20 cellular contexts compared by ENCODE assay signal in the genomic region with DNA sequence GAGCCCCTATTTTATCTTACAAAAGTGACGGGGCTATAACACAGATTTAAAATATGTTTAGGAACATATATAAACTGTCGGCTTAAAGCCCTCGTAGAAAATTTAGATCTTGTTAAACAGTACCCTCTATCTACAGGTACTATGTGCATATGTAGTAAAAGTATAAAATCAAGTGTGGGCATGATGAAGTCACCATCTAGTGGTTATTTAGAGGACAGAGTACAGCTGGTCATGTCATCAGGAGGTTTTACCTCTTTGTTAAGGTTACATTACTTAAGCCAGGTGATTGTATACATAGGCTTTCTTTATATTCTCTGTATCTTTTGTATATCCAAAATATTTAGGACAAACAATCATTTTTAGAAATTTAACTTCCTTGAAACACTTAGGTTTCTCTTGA. TPM values are rescaled to one million over a fixed set of nuclear protein-coding genes. Genes with fewer than 3 reads are reported as not detected.
DNase-seq lines count a peak whose midpoint lies in the region; ATAC-seq, FAIRE-seq and TF ChIP-seq lines count a peak whose summit lies in the region.
"Had no signal": no experiment of that assay in that cellular context is flagged by ENCODE, and none has a peak within 500 bp of the region (broad histone marks: within the 10 kb centered on the region; RNA-seq: fewer than 3 reads in every experiment).

No MANE protein-coding gene starts in this region.

- TF ChIP-seq CTCF in BE2C (IDR thresholded peaks at IDR 0.05; ENCODE audit: low read depth, low read length) (0 out of 2 replicates have a peak, but pooled peaks have one; percentile 8), HFFc6 (IDR thresholded peaks at IDR 0.05) (peak; percentile 29; the same call in 1 of the 2 replicates), K562 (IDR thresholded peaks at IDR 0.05 in 2 of 3, conservative IDR thresholded peaks at IDR 0.05 in 1 of 3; ENCODE audit: insufficient read depth in 2 of 3, low read depth in 1 of 3, low read length in 3 of 3) (no peak), HepG2 (CRISPR knock-in tag; IDR thresholded peaks at IDR 0.05) (0 out of 2 replicates have a peak, but pooled peaks have one; percentile 14), brain microvascular endothelial cell (IDR thresholded peaks at IDR 0.05; ENCODE audit: low read depth, low read length, missing control alignments) (no peak)

- H4K20me1 ChIP-seq in K562 (replicated peaks; ENCODE audit: control insufficient read depth, insufficient read depth, low read length) (no peaks in the 10 kb centered on the region), HepG2 (ENCODE audit: insufficient read depth, low read length) (no peaks in the 10 kb centered on the region)

- H3K4me1 ChIP-seq in BE2C (no peaks in the 10 kb centered on the region), K562 (replicated peaks in 1 of 2; ENCODE audit: control insufficient read depth in 2 of 2, insufficient read depth in 2 of 2, low read length in 2 of 2) (no peaks in the 10 kb centered on the region), HepG2 (ENCODE audit: insufficient read depth, low read length) (no peaks in the 10 kb centered on the region)
- H3K4me1 ChIP-seq: Peyer's patch had no signal

- H3K4me3 ChIP-seq in BE2C (ENCODE audit: low read depth, low read length): no peak overlapping the region
- H3K4me3 ChIP-seq in K562: no peak overlapping the region
- H3K4me3 ChIP-seq in HepG2 (replicated peaks in 1 of 3; ENCODE audit: insufficient read depth in 1 of 3, low read depth in 2 of 3, low read length in 3 of 3): no peak overlapping the region
- no peak overlapping the region for H3K4me3 ChIP-seq in brain microvascular endothelial cell (ENCODE audit: low read depth, low read length)
- H3K4me3 ChIP-seq: GM12878, Peyer's patch had no signal

- H3K9ac ChIP-seq in K562 (ENCODE audit: insufficient read depth in 1 of 2, low read depth in 2 of 2, low read length in 2 of 2): no peak overlapping the region
- no peak overlapping the region for H3K9ac ChIP-seq in HepG2 (ENCODE audit: insufficient read depth, low read depth, low read length)

- BruUV-seq in K562 (replicated peaks; lab: Mats Ljungman, UMichigan): no TSS peak
- BruUV-seq in HepG2 (replicated peaks; lab: Mats Ljungman, UMichigan): no TSS peak

- H3K79me2 ChIP-seq in K562 (ENCODE audit: control insufficient read depth, insufficient read depth, low read length) (peaks cover 10% of the 10 kb centered on the region; the same call in 2 of the 3 replicates), HepG2 (ENCODE audit: insufficient read depth, low read length) (peaks cover 3% of the 10 kb centered on the region)

- H3K27ac ChIP-seq in K562 (ENCODE audit: extremely low read depth, low read depth, low read length) (no peak overlapping the region), HepG2 (ENCODE audit: extremely low read length, insufficient read depth, low read length) (no peak overlapping the region), brain microvascular endothelial cell (no peak overlapping the region)

- 100% methylated on average over 3 of the region's 3 CpGs for WGBS in K562 (ENCODE audit: insufficient coverage, low coverage, missing lambda C conversion rate)
- 96% methylated on average over 3 of the region's 3 CpGs for WGBS in HepG2 (ENCODE audit: low lambda C conversion rate)

- no peak for TF ChIP-seq POLR2A in K562 (conservative IDR thresholded peaks at IDR 0.05)
- TF ChIP-seq POLR2A in HepG2 (IDR thresholded peaks at IDR 0.05; ENCODE audit: insufficient read depth in 1 of 2, low read depth in 2 of 2, low read length in 2 of 2): no peak

- H3K4me1 Mint-ChIP-seq in HFFc6 (ENCODE audit: low read depth): no peaks in the 10 kb centered on the region

- no peak for DNase-seq in BE2C
- no peak for DNase-seq in HFFc6
- no peak for DNase-seq in K562 (ENCODE audit: extremely low read depth in 1 of 4, low spot score in 3 of 4)
- DNase-seq in HepG2 (ENCODE audit: low spot score): no peak
- DNase-seq in brain microvascular endothelial cell: no peak
- DNase-seq in NCI-H2081 treated with DMSO at 0.1 percent for 48 hours (lab: John Stamatoyannopoulos, UW): no peak
- DNase-seq: CD4-positive, alpha-beta memory T cell; DMS79 treated with DMSO at 0.1 percent for 48 hours; GDM1; MV-4-11; NCI-H1436; NCI-H2029; NCI-H510A treated with DMSO at 0.1 percent for 48 hours; Peyer's patch; SHP77 had no signal

- H3K9me3 ChIP-seq in BE2C (no peaks in the 10 kb centered on the region), K562 (replicated peaks; ENCODE audit: control insufficient read depth, insufficient read depth, low read depth, low read length) (no peaks in the 10 kb centered on the region), HepG2 (ENCODE audit: low read length) (no peaks in the 10 kb centered on the region)
- H3K9me3 ChIP-seq: Peyer's patch had no signal

- no peak overlapping the region for H3K27ac Mint-ChIP-seq in HFFc6
- H3K27ac Mint-ChIP-seq: IgD-negative memory B cell had no signal

- in situ Hi-C loops in K562 (cut with MboI): no loop called here
- in situ Hi-C loops in HepG2 (cut with HindIII; ENCODE audit: extremely low pct_ligation_motif_present, low pct_unique_long_range_greater_than_20kb): no loop called here
- in situ Hi-C loops in brain microvascular endothelial cell (cut with HindIII; ENCODE audit: low pct_ligation_motif_present, low sequenced_read_pairs): no loop called here

- no peak overlapping the region for H3K4me3 Mint-ChIP-seq in HFFc6
- H3K4me3 Mint-ChIP-seq: CD4-positive, alpha-beta memory T cell; IgD-negative memory B cell had no signal

- H3K36me3 ChIP-seq in BE2C: peaks cover 92% of the 10 kb centered on the region
- peaks cover 87% of the 10 kb centered on the region for H3K36me3 ChIP-seq in K562 (ENCODE audit: control insufficient read depth, insufficient read depth, low read length)
- H3K36me3 ChIP-seq in HepG2 (replicated peaks in 1 of 2; ENCODE audit: control insufficient read depth in 1 of 2, insufficient read depth in 2 of 2, low read length in 2 of 2): peaks cover 27 to 81% of the 10 kb centered on the region in 2 experiments
- H3K36me3 ChIP-seq in brain microvascular endothelial cell (replicated peaks): peaks cover 81% of the 10 kb centered on the region

- ATAC-seq in K562: no peak
- ATAC-seq in HepG2: peak; percentile 60
- no peak for ATAC-seq in HG03439 (IDR thresholded peaks at IDR 0.05; ENCODE audit: unreplicated experiment)
- no peak for ATAC-seq in GM19397 (IDR thresholded peaks at IDR 0.05; ENCODE audit: unreplicated experiment)
- ATAC-seq: GM12878 had no signal

- peaks cover 2% of the 10 kb centered on the region for H3K27me3 Mint-ChIP-seq in HFFc6 (ENCODE audit: insufficient read depth)
- H3K27me3 Mint-ChIP-seq: CD4-positive, alpha-beta memory T cell; IgD-negative memory B cell had no signal

- H3K27me3 ChIP-seq in BE2C (no peaks in the 10 kb centered on the region), K562 (ENCODE audit: control insufficient read depth in 2 of 2, insufficient read depth in 2 of 2, low read length in 2 of 2) (no peaks in the 10 kb centered on the region), HepG2 (ENCODE audit: control insufficient read depth in 1 of 2, insufficient read depth in 2 of 2, low read length in 2 of 2) (no peaks in the 10 kb centered on the region), brain microvascular endothelial cell (replicated peaks) (no peaks in the 10 kb centered on the region)
- H3K27me3 ChIP-seq: Peyer's patch had no signal

- POLR2A ChIA-PET in K562 (lab: Yijun Ruan, JAX) (interaction anchor here (0.8 to 1.7 kb wide), 3 partner anchors 9 to 21 kb away, joined by 3 to 6 read pairs (median 5); no protein-coding TSS in a partner anchor), HepG2 (lab: Yijun Ruan, JAX) (interaction anchor here (1.1 to 1.4 kb wide), 2 partner anchors 16 to 26 kb away, joined by 4 to 6 read pairs; a partner anchor contains a TSS)

- TF ChIP-seq RAD21 in K562 (CRISPR knock-in tag; conservative IDR thresholded peaks at IDR 0.05 in 1 of 2, IDR thresholded peaks at IDR 0.05 in 1 of 2) (no peak), HepG2 (CRISPR knock-in tag; IDR thresholded peaks at IDR 0.05) (no peak)

- CTCF ChIA-PET in K562 (lab: Yijun Ruan, JAX; ENCODE audit: low intra/inter-chr PET ratio): interaction anchor here (1.6 kb wide), 1 partner anchor 147 kb away, joined by 4 read pairs; no protein-coding TSS in a partner anchor
- CTCF ChIA-PET in HepG2 (lab: Yijun Ruan, JAX; ENCODE audit: low intra/inter-chr PET ratio, low total read pairs): no interaction called here

- no peaks in the 10 kb centered on the region for H3K9me3 Mint-ChIP-seq in HFFc6
- H3K9me3 Mint-ChIP-seq: CD4-positive, alpha-beta memory T cell; IgD-negative memory B cell had no signal

- TF ChIP-seq EP300 in K562 (IDR thresholded peaks at IDR 0.05; ENCODE audit: low read length): no peak
- no peak for TF ChIP-seq EP300 in HepG2 (IDR thresholded peaks at IDR 0.05; ENCODE audit: low read depth in 2 of 2, low read length in 2 of 2)
- no peak for TF ChIP-seq EP300 in HepG2 (CRISPR knock-in tag; IDR thresholded peaks at IDR 0.05; ENCODE audit: borderline replicate concordance)

- FAIRE-seq in K562 (lab: Jason Lieb, UNC): no peak
- no peak for FAIRE-seq in HepG2 (lab: Jason Lieb, UNC)
- FAIRE-seq: GM12878, H54 had no signal

- intact Hi-C loops in K562 (cut with micrococcal nuclease): no loop called here
- intact Hi-C loops in HepG2 (cut with micrococcal nuclease; ENCODE audit: unreplicated experiment): no loop called here

- H3K9me1 ChIP-seq in K562 (ENCODE audit: control insufficient read depth, insufficient read depth, low read length): no peaks in the 10 kb centered on the region

- H2AFZ ChIP-seq in K562 (ENCODE audit: low read depth, low read length) (no peak overlapping the region), HepG2 (ENCODE audit: low read length) (no peak overlapping the region)

- H3K36me3 Mint-ChIP-seq in HFFc6 (ENCODE audit: low read depth): peaks cover 48% of the 10 kb centered on the region

- H3K4me2 ChIP-seq in K562 (ENCODE audit: insufficient read depth, low read length) (no peak overlapping the region), HepG2 (ENCODE audit: low read depth, low read length) (no peak overlapping the region)

RNA-seq across cellular contexts. Expression of a gene that starts 18.2 kb away (rescaled TPM):
- polyA plus RNA-seq in BE2C (2012; ENCODE audit: insufficient read depth, insufficient read length, low read depth): 28.1 TPM
- total RNA-seq in HFFc6 (2021; fragmentation: NEBNext Ultra II Directional; extraction: Animal tissue kit (Norgen Biotek cat#: 25700)): 10 to 100 TPM; 44.3 to 69.2 (median 58.9) TPM
- 7.1 and 23.0 TPM in 2 replicates for total RNA-seq in K562 (2011; cell fraction: chromatin; rRNA removed; ENCODE audit: low replicate concordance)
- total RNA-seq in K562 (2011; cell fraction: nucleolus; rRNA removed): 8.0 and 14.7 TPM in 2 replicates
- total RNA-seq in K562 (2011; cell fraction: nucleoplasm; rRNA removed): 8.0 and 11.1 TPM in 2 replicates
- total RNA-seq in K562 (2014; rRNA removed) (1.2 and 1.3 TPM in 2 replicates), K562 (2014; rRNA removed; fragmentation: Illumina TruSeq; extraction: Trizol) (0.41 and 0.73 TPM in 2 replicates), K562 (2015; rRNA removed; fragmentation: Illumina TruSeq; extraction: Trizol) (0.65 and 0.79 TPM in 2 replicates), K562 (2021) (2.8 and 3.1 TPM in 2 replicates), HepG2 (2016; rRNA removed; fragmentation: Illumina TruSeq; extraction: Trizol) (3.2 and 8.9 TPM in 2 replicates)
- polyA plus RNA-seq in K562 (2011; rRNA removed) (1.3 and 1.7 TPM in 2 replicates), K562 (2014; fragmentation: Illumina TruSeq; extraction: Trizol) (1.4 and 1.6 TPM in 2 replicates), K562 (2014; fragmentation: Nextera tagmentation; extraction: Ambion mirVana) (under 1 TPM in 1 of 2 experiments, not detected in 1; 0.28 TPM), K562 (2014; rRNA removed) (1.0 and 2.8 TPM in 2 replicates), HepG2 (2011; rRNA removed) (18.0 and 20.4 TPM in 2 replicates)
- polyA plus RNA-seq in K562 (2011; cell fraction: cytosol; rRNA removed): 0.91 and 1.3 TPM in 2 replicates
- polyA plus RNA-seq in K562 (2011; cell fraction: nucleus; rRNA removed): 7.6 and 16.8 TPM in 2 replicates
- 1.5 and 2.8 TPM in 2 replicates for polyA plus RNA-seq in K562 (2012)
- polyA minus RNA-seq in K562 (2011; rRNA and poly(A)+ RNA removed): 2.3 and 2.9 TPM in 2 replicates
- polyA minus RNA-seq in K562 (2011; cell fraction: cytosol; rRNA and poly(A)+ RNA removed): 4.6 and 4.9 TPM in 2 replicates
- polyA minus RNA-seq in K562 (2011; cell fraction: nucleus; rRNA and poly(A)+ RNA removed): 9.4 and 13.6 TPM in 2 replicates
- 3.1 and 5.0 TPM in 2 replicates for total RNA-seq in HepG2 (2016; cell fraction: cytosol; rRNA removed; fragmentation: Illumina TruSeq; extraction: Trizol; ENCODE audit: low read depth)
- 2.8 and 9.5 TPM in 2 replicates for total RNA-seq in HepG2 (2016; cell fraction: insoluble cytoplasmic fraction; rRNA removed; fragmentation: Illumina TruSeq; extraction: Trizol)
- total RNA-seq in HepG2 (2016; cell fraction: membrane; rRNA removed; fragmentation: Illumina TruSeq; extraction: Trizol): 3.1 and 3.8 TPM in 2 replicates
- 13.3 and 14.8 TPM in 2 replicates for total RNA-seq in HepG2 (2016; cell fraction: nucleus; rRNA removed; fragmentation: Illumina TruSeq; extraction: Trizol)
- polyA plus RNA-seq in HepG2 (2011; cell fraction: cytosol; rRNA removed): 3.9 and 6.8 TPM in 2 replicates
- 181 and 258 TPM in 2 replicates for polyA plus RNA-seq in HepG2 (2011; cell fraction: nucleus; rRNA removed)
- polyA plus RNA-seq in HepG2 (2012): 13.0 and 15.3 TPM in 2 replicates
- polyA plus RNA-seq in HepG2 (2016; cell fraction: cytosol; fragmentation: Illumina TruSeq; extraction: Trizol; ENCODE audit: low read depth): 0.96 and 1.4 TPM in 2 replicates
- polyA plus RNA-seq in HepG2 (2016; cell fraction: insoluble cytoplasmic fraction; fragmentation: Illumina TruSeq; extraction: Trizol; ENCODE audit: low read depth): 5.7 and 8.2 TPM in 2 replicates
- 2.0 and 4.2 TPM in 2 replicates for polyA plus RNA-seq in HepG2 (2016; cell fraction: membrane; fragmentation: Illumina TruSeq; extraction: Trizol; ENCODE audit: low read depth)
- 34.1 and 49.0 TPM in 2 replicates for polyA plus RNA-seq in HepG2 (2016; cell fraction: nucleus; fragmentation: Illumina TruSeq; extraction: Trizol; ENCODE audit: insufficient read depth, low read depth)
- polyA minus RNA-seq in HepG2 (2011; rRNA and poly(A)+ RNA removed; ENCODE audit: low replicate concordance): 34.0 and 38.3 TPM in 2 replicates
- 9.9 and 10.3 TPM in 2 replicates for polyA minus RNA-seq in HepG2 (2011; cell fraction: cytosol; rRNA and poly(A)+ RNA removed)
- 63.8 and 80.3 TPM in 2 replicates for polyA minus RNA-seq in HepG2 (2011; cell fraction: nucleus; rRNA and poly(A)+ RNA removed)
- polyA plus RNA-seq: IgD-negative memory B cell had no signal

RNA-seq across cellular contexts. Expression of a gene that starts 25.4 kb away (rescaled TPM):
- polyA plus RNA-seq in BE2C (2012; ENCODE audit: insufficient read depth, insufficient read length, low read depth): 173 TPM
- total RNA-seq in HFFc6 (2021; fragmentation: NEBNext Ultra II Directional; extraction: Animal tissue kit (Norgen Biotek cat#: 25700)): 100 to 1,000 TPM; 376 to 437 (median 392) TPM
- 260 and 374 TPM in 2 replicates for total RNA-seq in K562 (2011; cell fraction: chromatin; rRNA removed; ENCODE audit: low replicate concordance)
- 137 and 149 TPM in 2 replicates for total RNA-seq in K562 (2011; cell fraction: nucleolus; rRNA removed)
- 211 and 264 TPM in 2 replicates for total RNA-seq in K562 (2011; cell fraction: nucleoplasm; rRNA removed)
- total RNA-seq in K562 (2014; rRNA removed): 617 and 636 TPM in 2 replicates
- total RNA-seq in K562 (2014; rRNA removed; fragmentation: Illumina TruSeq; extraction: Trizol): 669 and 710 TPM in 2 replicates
- total RNA-seq in K562 (2015; rRNA removed; fragmentation: Illumina TruSeq; extraction: Trizol): 624 and 636 TPM in 2 replicates
- total RNA-seq in K562 (2021): 535 and 617 TPM in 2 replicates
- polyA plus RNA-seq in K562 (2011; rRNA removed): 489 and 497 TPM in 2 replicates
- 278 and 542 TPM in 2 replicates for polyA plus RNA-seq in K562 (2011; cell fraction: cytosol; rRNA removed)
- polyA plus RNA-seq in K562 (2011; cell fraction: nucleus; rRNA removed): 180 and 236 TPM in 2 replicates
- 383 and 523 TPM in 2 replicates for polyA plus RNA-seq in K562 (2012)
- polyA plus RNA-seq in K562 (2014; fragmentation: Illumina TruSeq; extraction: Trizol): 552 and 578 TPM in 2 replicates
- polyA plus RNA-seq in K562 (2014; fragmentation: Nextera tagmentation; extraction: Ambion mirVana): 100 to 1,000 TPM; 138 to 150 TPM
- 312 and 317 TPM in 2 replicates for polyA plus RNA-seq in K562 (2014; rRNA removed)
- polyA minus RNA-seq in K562 (2011; rRNA and poly(A)+ RNA removed): 1,377 and 1,493 TPM in 2 replicates
- polyA minus RNA-seq in K562 (2011; cell fraction: cytosol; rRNA and poly(A)+ RNA removed): 466 and 538 TPM in 2 replicates
- polyA minus RNA-seq in K562 (2011; cell fraction: nucleus; rRNA and poly(A)+ RNA removed): 102 and 253 TPM in 2 replicates
- total RNA-seq in HepG2 (2016; rRNA removed; fragmentation: Illumina TruSeq; extraction: Trizol): 548 and 779 TPM in 2 replicates
- 127 and 150 TPM in 2 replicates for total RNA-seq in HepG2 (2016; cell fraction: cytosol; rRNA removed; fragmentation: Illumina TruSeq; extraction: Trizol; ENCODE audit: low read depth)
- total RNA-seq in HepG2 (2016; cell fraction: insoluble cytoplasmic fraction; rRNA removed; fragmentation: Illumina TruSeq; extraction: Trizol): 568 and 746 TPM in 2 replicates
- 454 and 551 TPM in 2 replicates for total RNA-seq in HepG2 (2016; cell fraction: membrane; rRNA removed; fragmentation: Illumina TruSeq; extraction: Trizol)
- 263 and 291 TPM in 2 replicates for total RNA-seq in HepG2 (2016; cell fraction: nucleus; rRNA removed; fragmentation: Illumina TruSeq; extraction: Trizol)
- 327 and 416 TPM in 2 replicates for polyA plus RNA-seq in HepG2 (2011; rRNA removed)
- 501 and 516 TPM in 2 replicates for polyA plus RNA-seq in HepG2 (2011; cell fraction: cytosol; rRNA removed)
- polyA plus RNA-seq in HepG2 (2011; cell fraction: nucleus; rRNA removed): 203 and 222 TPM in 2 replicates
- 450 and 479 TPM in 2 replicates for polyA plus RNA-seq in HepG2 (2012)
- polyA plus RNA-seq in HepG2 (2016; cell fraction: cytosol; fragmentation: Illumina TruSeq; extraction: Trizol; ENCODE audit: low read depth): 74.7 and 91.4 TPM in 2 replicates
- polyA plus RNA-seq in HepG2 (2016; cell fraction: insoluble cytoplasmic fraction; fragmentation: Illumina TruSeq; extraction: Trizol; ENCODE audit: low read depth): 445 and 458 TPM in 2 replicates
- polyA plus RNA-seq in HepG2 (2016; cell fraction: membrane; fragmentation: Illumina TruSeq; extraction: Trizol; ENCODE audit: low read depth): 254 and 316 TPM in 2 replicates
- polyA plus RNA-seq in HepG2 (2016; cell fraction: nucleus; fragmentation: Illumina TruSeq; extraction: Trizol; ENCODE audit: insufficient read depth, low read depth): 258 and 266 TPM in 2 replicates
- polyA minus RNA-seq in HepG2 (2011; rRNA and poly(A)+ RNA removed; ENCODE audit: low replicate concordance): 738 and 1,247 TPM in 2 replicates
- 496 and 595 TPM in 2 replicates for polyA minus RNA-seq in HepG2 (2011; cell fraction: cytosol; rRNA and poly(A)+ RNA removed)
- polyA minus RNA-seq in HepG2 (2011; cell fraction: nucleus; rRNA and poly(A)+ RNA removed): 250 and 365 TPM in 2 replicates

RNA-seq across cellular contexts. Expression of a gene that starts 47.6 kb away (rescaled TPM):
- 30.5 TPM for polyA plus RNA-seq in BE2C (2012; ENCODE audit: insufficient read depth, insufficient read length, low read depth)
- total RNA-seq in HFFc6 (2021; fragmentation: NEBNext Ultra II Directional; extraction: Animal tissue kit (Norgen Biotek cat#: 25700)): 10 to 100 TPM; 50.5 to 59.4 (median 54.9) TPM
- 10.8 and 27.6 TPM in 2 replicates for total RNA-seq in K562 (2011; cell fraction: chromatin; rRNA removed; ENCODE audit: low replicate concordance)
- total RNA-seq in K562 (2011; cell fraction: nucleolus; rRNA removed): 15.0 and 17.4 TPM in 2 replicates
- total RNA-seq in K562 (2011; cell fraction: nucleoplasm; rRNA removed): 15.6 and 18.3 TPM in 2 replicates
- total RNA-seq in K562 (2014; rRNA removed) (8.4 and 10.6 TPM in 2 replicates), K562 (2014; rRNA removed; fragmentation: Illumina TruSeq; extraction: Trizol) (4.1 and 5.1 TPM in 2 replicates), K562 (2015; rRNA removed; fragmentation: Illumina TruSeq; extraction: Trizol) (5.0 and 5.9 TPM in 2 replicates), K562 (2021) (10.8 and 13.6 TPM in 2 replicates), HepG2 (2016; rRNA removed; fragmentation: Illumina TruSeq; extraction: Trizol) (9.0 and 9.2 TPM in 2 replicates)
- polyA plus RNA-seq in K562 (2011; rRNA removed) (6.2 and 7.6 TPM in 2 replicates), K562 (2014; fragmentation: Illumina TruSeq; extraction: Trizol) (10.6 and 11.4 TPM in 2 replicates), K562 (2014; fragmentation: Nextera tagmentation; extraction: Ambion mirVana) (1 to 10 TPM; 1.5 to 2.6 TPM), K562 (2014; rRNA removed) (9.1 and 11.0 TPM in 2 replicates), HepG2 (2011; rRNA removed) (9.2 and 10.7 TPM in 2 replicates)
- polyA plus RNA-seq in K562 (2011; cell fraction: cytosol; rRNA removed): 8.6 and 18.4 TPM in 2 replicates
- 11.1 and 16.3 TPM in 2 replicates for polyA plus RNA-seq in K562 (2011; cell fraction: nucleus; rRNA removed)
- polyA plus RNA-seq in K562 (2012): 11.4 and 11.7 TPM in 2 replicates
- 7.4 and 10.3 TPM in 2 replicates for polyA minus RNA-seq in K562 (2011; rRNA and poly(A)+ RNA removed)
- polyA minus RNA-seq in K562 (2011; cell fraction: cytosol; rRNA and poly(A)+ RNA removed): 6.8 and 11.6 TPM in 2 replicates
- 6.6 and 7.5 TPM in 2 replicates for polyA minus RNA-seq in K562 (2011; cell fraction: nucleus; rRNA and poly(A)+ RNA removed)
- 0.79 and 1.3 TPM in 2 replicates for total RNA-seq in HepG2 (2016; cell fraction: cytosol; rRNA removed; fragmentation: Illumina TruSeq; extraction: Trizol; ENCODE audit: low read depth)
- 7.9 and 8.6 TPM in 2 replicates for total RNA-seq in HepG2 (2016; cell fraction: insoluble cytoplasmic fraction; rRNA removed; fragmentation: Illumina TruSeq; extraction: Trizol)
- 2.8 and 3.1 TPM in 2 replicates for total RNA-seq in HepG2 (2016; cell fraction: membrane; rRNA removed; fragmentation: Illumina TruSeq; extraction: Trizol)
- total RNA-seq in HepG2 (2016; cell fraction: nucleus; rRNA removed; fragmentation: Illumina TruSeq; extraction: Trizol): 5.1 and 5.3 TPM in 2 replicates
- 11.7 and 12.2 TPM in 2 replicates for polyA plus RNA-seq in HepG2 (2011; cell fraction: cytosol; rRNA removed)
- polyA plus RNA-seq in HepG2 (2011; cell fraction: nucleus; rRNA removed): 12.1 and 12.6 TPM in 2 replicates
- polyA plus RNA-seq in HepG2 (2012): 6.0 and 9.7 TPM in 2 replicates
- polyA plus RNA-seq in HepG2 (2016; cell fraction: cytosol; fragmentation: Illumina TruSeq; extraction: Trizol; ENCODE audit: low read depth): 0.86 and 1.1 TPM in 2 replicates
- 11.6 and 12.5 TPM in 2 replicates for polyA plus RNA-seq in HepG2 (2016; cell fraction: insoluble cytoplasmic fraction; fragmentation: Illumina TruSeq; extraction: Trizol; ENCODE audit: low read depth)
- 2.0 and 3.3 TPM in 2 replicates for polyA plus RNA-seq in HepG2 (2016; cell fraction: membrane; fragmentation: Illumina TruSeq; extraction: Trizol; ENCODE audit: low read depth)
- polyA plus RNA-seq in HepG2 (2016; cell fraction: nucleus; fragmentation: Illumina TruSeq; extraction: Trizol; ENCODE audit: insufficient read depth, low read depth): 7.6 and 8.3 TPM in 2 replicates
- polyA minus RNA-seq in HepG2 (2011; rRNA and poly(A)+ RNA removed; ENCODE audit: low replicate concordance): 27.5 and 69.5 TPM in 2 replicates
- 8.3 and 10.6 TPM in 2 replicates for polyA minus RNA-seq in HepG2 (2011; cell fraction: cytosol; rRNA and poly(A)+ RNA removed)
- 9.5 and 12.8 TPM in 2 replicates for polyA minus RNA-seq in HepG2 (2011; cell fraction: nucleus; rRNA and poly(A)+ RNA removed)

Comparison
In these comparisons a context has a peak if more than half of its experiments do, and no peak if none do; other contexts are left out.
1. CTCF ChIP-seq: peak in BE2C (single experiment), HFFc6 (single experiment) and HepG2 (single experiment); none in K562 (0 of 3) and brain microvascular endothelial cell (single experiment).